In the genomic region with DNA sequence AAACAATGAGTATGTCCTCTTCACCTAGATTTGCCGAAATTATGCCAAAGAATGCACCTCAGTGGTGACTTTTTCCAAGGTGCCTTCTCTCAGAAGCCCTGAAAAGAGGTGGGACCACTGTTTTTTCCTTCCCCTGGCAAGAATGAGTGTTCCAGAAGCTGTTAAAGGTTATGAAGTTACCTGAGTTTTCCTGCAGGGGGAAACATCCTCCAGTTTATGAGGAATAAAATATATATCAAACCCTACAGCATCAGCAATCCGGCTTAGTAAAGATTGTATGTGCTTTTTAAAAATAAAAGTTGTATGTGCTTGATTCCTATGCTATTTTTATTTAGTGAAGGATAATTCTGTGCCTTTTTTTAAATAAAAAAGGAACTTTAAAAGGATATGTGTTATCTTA, we compare ENCODE assay signal across 8 cellular contexts.
A peak's percentile ranks its signal among the peaks of the same experiment; 100 is the strongest.
DNase-seq lines count a peak whose midpoint lies in the region; TF ChIP-seq lines count a peak whose summit lies in the region.
"Had no signal": no experiment of that assay in that cellular context is flagged by ENCODE, and none has a peak within 500 bp of the region (broad histone marks: within the 10 kb centered on the region; RNA-seq: fewer than 3 reads in every experiment).

No MANE protein-coding gene starts in this region.

- H3K27me3 ChIP-seq in GM06990 (replicated peaks; ENCODE audit: control insufficient read depth, insufficient read depth, low read length) (no peaks in the 10 kb centered on the region), KMS-11 (ENCODE audit: insufficient read depth, low read depth) (no peaks in the 10 kb centered on the region)

- no peaks in the 10 kb centered on the region for H3K4me1 Mint-ChIP-seq in nephron progenitor cell

- no peaks in the 10 kb centered on the region for H3K36me3 ChIP-seq in GM06990 (ENCODE audit: control insufficient read depth, insufficient read depth, low read length)
- no peaks in the 10 kb centered on the region for H3K36me3 ChIP-seq in KMS-11 (ENCODE audit: insufficient read depth)

- H3K27me3 Mint-ChIP-seq in nephron progenitor cell (ENCODE audit: low read depth, poor library complexity), result peaks cover 4% of the 10 kb centered on the region

- H3K4me3 Mint-ChIP-seq in nephron progenitor cell, result no peak overlapping the region

- H3K9ac ChIP-seq in KMS-11, result no peak overlapping the region

- DNase-seq in GM06990 (ENCODE audit: extremely low read depth, insufficient read length), result no peak
- no peak for DNase-seq in astrocyte of the spinal cord (ENCODE audit: low read depth, low spot score)
- DNase-seq in nephron progenitor cell, result no peak
- DNase-seq in COLO668 (lab: John Stamatoyannopoulos, UW; ENCODE audit: unreplicated experiment), result no peak
- DNase-seq in activated CD8-positive, alpha-beta memory T cell treated with anti-CD3 and anti-CD28 coated beads, Interleukin-2, amount 50 U/mL, for 48 hours, result no peak
- DNase-seq in DMS79 (lab: John Stamatoyannopoulos, UW), result no peak
- DNase-seq: amygdala had no signal

- no peak overlapping the region for H3K27ac Mint-ChIP-seq in nephron progenitor cell

- no peak overlapping the region for H3K4me3 ChIP-seq in GM06990 (replicated peaks; ENCODE audit: low read depth, low read length)
- H3K4me3 ChIP-seq in KMS-11 (IDR thresholded peaks at IDR 0.05; ENCODE audit: insufficient read depth, low read depth, low read length), result no peak overlapping the region
- no peak overlapping the region for H3K4me3 ChIP-seq in astrocyte of the spinal cord (ENCODE audit: low read depth, low read length)

- no peak overlapping the region for H3K4me2 ChIP-seq in KMS-11

- in situ Hi-C loops in astrocyte of the spinal cord (cut with HindIII; ENCODE audit: low sequenced_read_pairs), result no loop called here

- no peak overlapping the region for H3K27ac ChIP-seq in KMS-11

- H3K9me3 Mint-ChIP-seq in nephron progenitor cell, result no peaks in the 10 kb centered on the region

- TF ChIP-seq CTCF in GM06990 (IDR thresholded peaks at IDR 0.05; ENCODE audit: insufficient read depth, low read length, poor library complexity, severe bottlenecking) (peak; percentile 40), KMS-11 (conservative IDR thresholded peaks at IDR 0.05; ENCODE audit: low read depth, low read length) (peak; percentile 50), astrocyte of the spinal cord (IDR thresholded peaks at IDR 0.05; ENCODE audit: low read depth, low read length) (peak; percentile 6), nephron progenitor cell (IDR thresholded peaks at IDR 0.05) (peak; percentile 24)

- H4K20me1 ChIP-seq in KMS-11 (ENCODE audit: insufficient read depth), result no peaks in the 10 kb centered on the region

- no peaks in the 10 kb centered on the region for H3K79me2 ChIP-seq in KMS-11 (ENCODE audit: insufficient read depth, low read depth)

- no peaks in the 10 kb centered on the region for H3K4me1 ChIP-seq in KMS-11 (ENCODE audit: low read depth, poor library complexity, severe bottlenecking)

- no peaks in the 10 kb centered on the region for H3K36me3 Mint-ChIP-seq in nephron progenitor cell (ENCODE audit: low read depth)

- H2AFZ ChIP-seq in KMS-11 (ENCODE audit: low read depth), result no peak overlapping the region
